In genomic region chr1:244394346-244394745, GRCh38 we compare ENCODE assay signal across 23 cellular contexts. TPM values are rescaled to one million over a fixed set of nuclear protein-coding genes. Genes with fewer than 3 reads are reported as not detected.
DNase-seq lines count a peak whose midpoint lies in the region; ATAC-seq, FAIRE-seq and TF ChIP-seq lines count a peak whose summit lies in the region.
"Had no signal": no experiment of that assay in that cellular context is flagged by ENCODE, and none has a peak within 500 bp of the region (broad histone marks: within the 10 kb centered on the region; RNA-seq: fewer than 3 reads in every experiment).

No MANE protein-coding gene starts in this region.

- H3K14ac ChIP-seq in mesenchymal stem cell (ENCODE audit: low read length in 2 of 2), result no peak overlapping the region

- peaks cover 4% of the 10 kb centered on the region; the same call in 1 of the 2 replicates for H3K9me3 Mint-ChIP-seq in WTC11
- H3K9me3 Mint-ChIP-seq: CD4-positive, alpha-beta T cell had no signal

- H3K4me1 ChIP-seq in mesenchymal stem cell (ENCODE audit: control insufficient read depth, insufficient read depth, low read depth, low read length), result peaks cover 5% of the 10 kb centered on the region

- H3K9me3 ChIP-seq in mesenchymal stem cell (ENCODE audit: control insufficient read depth, low read length), result no peaks in the 10 kb centered on the region
- H3K9me3 ChIP-seq: A549; BLaER1 treated with 17β-estradiol and CSF1 and Interleukin-3, amounts not matched to agents 10 nM and 100 nM; Caco-2 had no signal

- H3K27me3 Mint-ChIP-seq in WTC11 (ENCODE audit: low read depth), result no peaks in the 10 kb centered on the region
- H3K27me3 Mint-ChIP-seq: B cell; CD4-positive, alpha-beta T cell had no signal

- H4K8ac ChIP-seq in mesenchymal stem cell (ENCODE audit: low read length), result no peak overlapping the region

- H2BK120ac ChIP-seq in mesenchymal stem cell (ENCODE audit: low read depth, low read length), result no peak overlapping the region

- no peak overlapping the region for H2BK15ac ChIP-seq in mesenchymal stem cell (ENCODE audit: low read depth, poor library complexity, severe bottlenecking)

- CTCF ChIA-PET in WTC11 (lab: Charles Lee), result no interaction called here

- no peak for TF ChIP-seq POLR2A in GM12891 (IDR thresholded peaks at IDR 0.05; ENCODE audit: low read depth, low read length)

- no peak overlapping the region for H4K91ac ChIP-seq in mesenchymal stem cell (ENCODE audit: low read length)

- no peak for DNase-seq in GM12891 (ENCODE audit: insufficient read length, low spot score)
- DNase-seq in WTC11 (ENCODE audit: low spot score), result no peak
- no peak for DNase-seq in mesenchymal stem cell
- no peak for DNase-seq in NCI-H524 (lab: John Stamatoyannopoulos, UW)
- DNase-seq in foreskin melanocyte, result no peak
- DNase-seq: AML-193; Caco-2; Calu3; CD4-positive, alpha-beta T cell; CD8-positive, alpha-beta T cell; DMS79 treated with DMSO at 0.1 percent for 48 hours; GF-D8 had no signal

- no peak overlapping the region for H2BK12ac ChIP-seq in mesenchymal stem cell (ENCODE audit: low read length in 2 of 2)

- FAIRE-seq in GM12891 (lab: Jason Lieb, UNC), result no peak
- FAIRE-seq: A549, D721Med, G401.6, GM12892, GM18507, GM19239 had no signal

- H3K18ac ChIP-seq in mesenchymal stem cell (ENCODE audit: low read depth in 1 of 2, low read length in 2 of 2), result no peak overlapping the region

- H3K27ac ChIP-seq in mesenchymal stem cell (ENCODE audit: low read length, poor library complexity, severe bottlenecking), result no peak overlapping the region
- H3K27ac ChIP-seq: 22Rv1, A549, C4-2B had no signal

- H3K27ac Mint-ChIP-seq in WTC11, result peak overlapping the region; percentile 45; the same call in 1 of the 2 replicates
- H3K27ac Mint-ChIP-seq: B cell; CD4-positive, alpha-beta T cell; CD8-positive, alpha-beta T cell had no signal

- H3K27me3 ChIP-seq in mesenchymal stem cell (ENCODE audit: control insufficient read depth in 1 of 2, insufficient read depth in 1 of 2, low read length in 2 of 2), result no peaks in the 10 kb centered on the region
- H3K27me3 ChIP-seq: BLaER1 treated with 17β-estradiol and CSF1 and Interleukin-3, amounts not matched to agents 10 nM and 100 nM had no signal

- H3K36me3 Mint-ChIP-seq in WTC11, result no peaks in the 10 kb centered on the region; the same call in 1 of the 2 replicates
- H3K36me3 Mint-ChIP-seq: CD8-positive, alpha-beta T cell had no signal

- H3K23ac ChIP-seq in mesenchymal stem cell (ENCODE audit: low read length in 2 of 2), result no peak overlapping the region

- POLR2A ChIA-PET in WTC11 (lab: Charles Lee), result no interaction called here

- no peak overlapping the region for H3K4me2 ChIP-seq in mesenchymal stem cell (ENCODE audit: low read length, poor library complexity, severe bottlenecking)
- H3K4me2 ChIP-seq: A549; BLaER1 treated with 17β-estradiol and CSF1 and Interleukin-3, amounts not matched to agents 10 nM and 100 nM had no signal

- H3K4me3 Mint-ChIP-seq in WTC11, result no peak overlapping the region
- H3K4me3 Mint-ChIP-seq: B cell; CD4-positive, alpha-beta T cell; CD8-positive, alpha-beta T cell had no signal

- H3K79me1 ChIP-seq in mesenchymal stem cell (replicated peaks; ENCODE audit: low read length, poor library complexity, severe bottlenecking), result no peaks in the 10 kb centered on the region

- no peak overlapping the region for H3K4me3 ChIP-seq in mesenchymal stem cell (ENCODE audit: insufficient read depth in 1 of 2, low read depth in 1 of 2, low read length in 2 of 2)
- H3K4me3 ChIP-seq: A549; BLaER1 treated with 17β-estradiol and CSF1 and Interleukin-3, amounts not matched to agents 10 nM and 100 nM had no signal

- no peak overlapping the region for H2BK5ac ChIP-seq in mesenchymal stem cell (ENCODE audit: low read depth, low read length, poor library complexity, severe bottlenecking)

- peaks cover 3 to 9% of the 10 kb centered on the region in 2 experiments for H3K36me3 ChIP-seq in mesenchymal stem cell (ENCODE audit: control insufficient read depth in 1 of 2, insufficient read depth in 2 of 2, low read depth in 1 of 2, low read length in 2 of 2)

- H2AFZ ChIP-seq in mesenchymal stem cell (ENCODE audit: low read depth, low read length), result no peak overlapping the region

- H3K9ac ChIP-seq in mesenchymal stem cell (ENCODE audit: low read length), result no peak overlapping the region
- H3K9ac ChIP-seq: BLaER1 treated with 17β-estradiol and CSF1 and Interleukin-3, amounts not matched to agents 10 nM and 100 nM had no signal

- H3K4me1 Mint-ChIP-seq in WTC11, result peaks cover 17% of the 10 kb centered on the region

- no peak for ATAC-seq in WTC11
- no peak for ATAC-seq in HG02870 (IDR thresholded peaks at IDR 0.05; ENCODE audit: unreplicated experiment)
- ATAC-seq: CD8-positive, alpha-beta T cell had no signal

- TF ChIP-seq CTCF in WTC11 (IDR thresholded peaks at IDR 0.05), result no peak

- WGBS in mesenchymal stem cell, result 84% methylated on average over 4 of the region's 4 CpGs

- no peak overlapping the region for H3K4ac ChIP-seq in mesenchymal stem cell (ENCODE audit: low read depth in 1 of 2, low read length in 2 of 2)

- H2AK5ac ChIP-seq in mesenchymal stem cell (ENCODE audit: low read length, severe bottlenecking), result peak overlapping the region; percentile 2

TF ChIP-seq in GM12891, 5 proteins besides CTCF, POLR2A, EP300 and RAD21:
- TF ChIP-seq PAX5 (IDR thresholded peaks at IDR 0.05; ENCODE audit: insufficient read depth, low read length, severe bottlenecking), result no peak
- peak; percentile 17; the same call in 1 of the 2 replicates for TF ChIP-seq SPI1 (IDR thresholded peaks at IDR 0.05; ENCODE audit: low read depth, low read length)

TF ChIP-seq in WTC11, 78 proteins besides CTCF, POLR2A, EP300 and RAD21 (continues in another document):
- TF ChIP-seq ZMAT4 (CRISPR knock-in tag; IDR thresholded peaks at IDR 0.05) (no peak), ZBTB43 (CRISPR knock-in tag; IDR thresholded peaks at IDR 0.05) (no peak), SMAD4 (CRISPR knock-in tag; IDR thresholded peaks at IDR 0.05) (no peak), ZNF263 (CRISPR knock-in tag; IDR thresholded peaks at IDR 0.05; ENCODE audit: low read depth) (no peak), GTF2I (CRISPR knock-in tag; conservative IDR thresholded peaks at IDR 0.05) (no peak), GABPB1 (CRISPR knock-in tag; IDR thresholded peaks at IDR 0.05) (no peak), USF1 (CRISPR knock-in tag; IDR thresholded peaks at IDR 0.05) (no peak), ARID4B (CRISPR knock-in tag; IDR thresholded peaks at IDR 0.05; ENCODE audit: borderline replicate concordance) (no peak), ZNF317 (CRISPR knock-in tag; IDR thresholded peaks at IDR 0.05; ENCODE audit: borderline replicate concordance, low read depth) (no peak)

RNA-seq across cellular contexts. Expression of gene ADSS2, which starts 57.4 kb away (rescaled TPM):
- 22.6 TPM for polyA plus RNA-seq in GM12891 (2012; ENCODE audit: low read depth, missing spikeins)
- 72.4 to 82.8 TPM (median 73.4 TPM) in 3 replicates for total RNA-seq in WTC11 (2021)
- 28.0 TPM for polyA plus RNA-seq in mesenchymal stem cell (2013, experiment 1 of 2)
- polyA plus RNA-seq in mesenchymal stem cell (2013, experiment 2 of 2), result 29.9 TPM
